8 cellular contexts compared by ENCODE assay signal in the genomic region with DNA sequence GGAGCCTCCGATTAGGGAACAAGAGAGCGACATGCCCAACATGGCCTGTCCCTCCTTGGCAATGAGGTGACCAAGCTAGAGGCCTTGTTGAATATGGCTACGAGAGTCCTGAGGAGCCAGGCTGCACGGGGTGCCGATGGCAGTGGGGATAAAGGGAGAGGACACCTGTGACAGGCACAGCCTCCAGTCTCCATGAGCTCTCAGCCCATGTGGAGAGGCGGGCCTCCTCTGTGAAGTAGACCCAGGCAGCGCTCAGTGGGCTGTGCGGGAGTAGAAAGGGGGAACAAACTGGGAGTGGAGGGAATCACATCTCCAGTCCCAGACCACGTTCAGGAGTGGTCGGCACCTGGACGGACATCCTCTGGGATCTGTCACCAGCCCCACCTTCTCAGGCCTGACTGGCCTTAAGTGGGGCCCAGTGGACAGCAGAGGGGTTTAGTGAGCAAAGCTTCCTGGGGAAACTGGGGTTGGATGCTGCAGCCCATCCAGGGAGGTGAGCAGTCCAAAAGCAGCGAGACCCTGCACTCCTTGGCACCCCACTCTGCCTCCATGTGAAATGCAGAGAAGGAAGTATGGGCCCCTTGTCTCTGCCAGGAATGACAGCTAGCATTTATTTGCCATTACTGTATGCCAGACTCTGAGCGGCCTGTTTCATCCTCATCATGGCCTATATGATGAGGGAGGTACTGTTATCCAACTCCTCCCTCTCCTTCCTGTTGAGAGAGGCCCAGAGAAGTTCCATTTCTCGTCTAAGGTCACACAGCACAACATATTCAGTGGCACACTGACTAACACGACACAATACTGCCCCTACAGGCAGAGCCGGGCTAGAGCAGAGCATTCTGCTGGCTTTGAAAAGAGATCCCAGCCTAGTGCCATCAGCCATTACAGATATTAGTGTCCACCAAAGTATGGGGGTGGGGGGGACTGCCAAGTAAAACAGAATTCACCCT. TPM values are rescaled to one million over a fixed set of nuclear protein-coding genes. Genes with fewer than 3 reads are reported as not detected.
DNase-seq lines count a peak whose midpoint lies in the region; ATAC-seq and TF ChIP-seq lines count a peak whose summit lies in the region.

No MANE protein-coding gene starts in this region.

- H3K4me3 ChIP-seq in Peyer's patch: no peak overlapping the region

- ATAC-seq in HG03103 (IDR thresholded peaks at IDR 0.05; ENCODE audit: low read depth, unreplicated experiment) (peak; percentile 51), GM18517 (IDR thresholded peaks at IDR 0.05; ENCODE audit: unreplicated experiment) (no peak)

- peaks cover 0 to 40% (median 3%) of the 10 kb centered on the region in 4 donors for H3K4me1 ChIP-seq in Peyer's patch

- DNase-seq in DMS53 (lab: John Stamatoyannopoulos, UW) (peak; percentile 81), Peyer's patch (peak; percentile 44 to 87 (median 74)), globus pallidus (ENCODE audit: low spot score) (peak; percentile 20), osteocyte (ENCODE audit: extremely low spot score, unreplicated experiment) (peak; percentile 94), type B pancreatic cell (ENCODE audit: extremely low spot score, unreplicated experiment) (peak; percentile 72)
- DNase-seq in activated T-helper 2 cell treated with anti-CD3 and anti-CD28 coated beads, Interferon-gamma antibody, Interleukin-2, Interleukin-4, amounts not matched to agents 10 μg/mL and 5 μg/mL and 100 μg/mL, durations not matched to agents 14 hours and 24 hours and 36 hours (ENCODE audit: low spot score): peak; percentile 58

- no peaks in the 10 kb centered on the region for H3K9me3 Mint-ChIP-seq in activated T-helper 2 cell treated with anti-CD3 and anti-CD28 coated beads, Interferon-gamma antibody, Interleukin-2, Interleukin-4, amounts not matched to agents 10 μg/mL and 5 μg/mL and 100 μg/mL, durations not matched to agents 14 hours and 24 hours and 36 hours
- H3K9me3 Mint-ChIP-seq in osteocyte (ENCODE audit: unreplicated experiment) (no peaks in the 10 kb centered on the region), type B pancreatic cell (no peaks in the 10 kb centered on the region)

- peak in 5 of 6 experiments; percentile 65 to 77 (median 73) for TF ChIP-seq CTCF in Peyer's patch (IDR thresholded peaks at IDR 0.05)
- peak; percentile 95 for TF ChIP-seq CTCF in osteocyte (IDR thresholded peaks at IDR 0.05)
- TF ChIP-seq CTCF in type B pancreatic cell (conservative IDR thresholded peaks at IDR 0.05): peak; percentile 84

- H3K36me3 ChIP-seq in Peyer's patch: no peaks in the 10 kb centered on the region

- peaks cover 19% of the 10 kb centered on the region for H3K4me1 Mint-ChIP-seq in activated T-helper 2 cell treated with anti-CD3 and anti-CD28 coated beads, Interferon-gamma antibody, Interleukin-2, Interleukin-4, amounts not matched to agents 10 μg/mL and 5 μg/mL and 100 μg/mL, durations not matched to agents 14 hours and 24 hours and 36 hours (ENCODE audit: low read depth)
- H3K4me1 Mint-ChIP-seq in osteocyte (ENCODE audit: unreplicated experiment): peaks cover 91% of the 10 kb centered on the region
- peaks cover 44% of the 10 kb centered on the region for H3K4me1 Mint-ChIP-seq in type B pancreatic cell (ENCODE audit: unreplicated experiment)

- intact Hi-C loops in activated T-helper 2 cell treated with anti-CD3 and anti-CD28 coated beads, Interferon-gamma antibody, Interleukin-2, Interleukin-4, amounts not matched to agents 10 μg/mL and 5 μg/mL and 100 μg/mL, durations not matched to agents 14 hours and 24 hours and 36 hours (cut with micrococcal nuclease): loop anchor here (1.0 kb wide), 1 partner anchor 69 kb away; no protein-coding TSS in a partner anchor

- TF ChIP-seq POLR2A in Peyer's patch (IDR thresholded peaks at IDR 0.05): no peak

- H3K9me3 ChIP-seq in Peyer's patch: no peaks in the 10 kb centered on the region

- no peak overlapping the region for H3K27ac Mint-ChIP-seq in activated T-helper 2 cell treated with anti-CD3 and anti-CD28 coated beads, Interferon-gamma antibody, Interleukin-2, Interleukin-4, amounts not matched to agents 10 μg/mL and 5 μg/mL and 100 μg/mL, durations not matched to agents 14 hours and 24 hours and 36 hours
- H3K27ac Mint-ChIP-seq in osteocyte (ENCODE audit: unreplicated experiment): peak overlapping the region; percentile 96
- no peak overlapping the region for H3K27ac Mint-ChIP-seq in type B pancreatic cell

- no peaks in the 10 kb centered on the region for H3K27me3 ChIP-seq in Peyer's patch

- H3K27ac ChIP-seq in Peyer's patch: peak overlapping the region in 3 of 4 donors; percentile 34 to 69 (median 60)

- H3K27me3 Mint-ChIP-seq in activated T-helper 2 cell treated with anti-CD3 and anti-CD28 coated beads, Interferon-gamma antibody, Interleukin-2, Interleukin-4, amounts not matched to agents 10 μg/mL and 5 μg/mL and 100 μg/mL, durations not matched to agents 14 hours and 24 hours and 36 hours (ENCODE audit: low read depth): peaks cover 2% of the 10 kb centered on the region
- no peaks in the 10 kb centered on the region for H3K27me3 Mint-ChIP-seq in osteocyte (ENCODE audit: unreplicated experiment)
- peaks cover 17% of the 10 kb centered on the region for H3K27me3 Mint-ChIP-seq in type B pancreatic cell

- no peak overlapping the region for H3K4me3 Mint-ChIP-seq in activated T-helper 2 cell treated with anti-CD3 and anti-CD28 coated beads, Interferon-gamma antibody, Interleukin-2, Interleukin-4, amounts not matched to agents 10 μg/mL and 5 μg/mL and 100 μg/mL, durations not matched to agents 14 hours and 24 hours and 36 hours (ENCODE audit: low read depth)
- peak overlapping the region; percentile 51 for H3K4me3 Mint-ChIP-seq in osteocyte (ENCODE audit: unreplicated experiment)
- H3K4me3 Mint-ChIP-seq in type B pancreatic cell: no peak overlapping the region

- H3K36me3 Mint-ChIP-seq in activated T-helper 2 cell treated with anti-CD3 and anti-CD28 coated beads, Interferon-gamma antibody, Interleukin-2, Interleukin-4, amounts not matched to agents 10 μg/mL and 5 μg/mL and 100 μg/mL, durations not matched to agents 14 hours and 24 hours and 36 hours (ENCODE audit: low read depth): no peaks in the 10 kb centered on the region
- H3K36me3 Mint-ChIP-seq in osteocyte (ENCODE audit: unreplicated experiment): no peaks in the 10 kb centered on the region
- no peaks in the 10 kb centered on the region for H3K36me3 Mint-ChIP-seq in type B pancreatic cell

RNA-seq across cellular contexts. Expression of a gene that starts 4.5 kb away (rescaled TPM):
- total RNA-seq in Peyer's patch (10 to 100 TPM in 3 of 4 donors, under 1 TPM in 1; 0.83 to 86.0 (median 50.6) TPM), osteocyte (4.3 and 6.6 TPM in 2 replicates), type B pancreatic cell (ENCODE audit: low replicate concordance) (1.6 and 1.8 TPM in 2 replicates)
- 1.5 and 1.6 TPM in 2 replicates for total RNA-seq in activated T-helper 2 cell treated with anti-CD3 and anti-CD28 coated beads, Interferon-gamma antibody, Interleukin-2, Interleukin-4, amounts not matched to agents 10 μg/mL and 5 μg/mL and 100 μg/mL, durations not matched to agents 14 hours and 24 hours and 36 hours

Comparison
In these comparisons a context has a peak if more than half of its experiments do, and no peak if none do; other contexts are left out.
1. DNase-seq: peak in every context shown above with its lines; median percentile 94 in osteocyte; 81 in DMS53; 74 in Peyer's patch; 72 in type B pancreatic cell; 58 in activated T-helper 2 cell treated with anti-CD3 and anti-CD28 coated beads, Interferon-gamma antibody, Interleukin-2, Interleukin-4, amounts not matched to agents 10 μg/mL and 5 μg/mL and 100 μg/mL, durations not matched to agents 14 hours and 24 hours and 36 hours; 20 in globus pallidus.